Comparison of ENCODE assay signal across 1 cellular context in the genomic region with DNA sequence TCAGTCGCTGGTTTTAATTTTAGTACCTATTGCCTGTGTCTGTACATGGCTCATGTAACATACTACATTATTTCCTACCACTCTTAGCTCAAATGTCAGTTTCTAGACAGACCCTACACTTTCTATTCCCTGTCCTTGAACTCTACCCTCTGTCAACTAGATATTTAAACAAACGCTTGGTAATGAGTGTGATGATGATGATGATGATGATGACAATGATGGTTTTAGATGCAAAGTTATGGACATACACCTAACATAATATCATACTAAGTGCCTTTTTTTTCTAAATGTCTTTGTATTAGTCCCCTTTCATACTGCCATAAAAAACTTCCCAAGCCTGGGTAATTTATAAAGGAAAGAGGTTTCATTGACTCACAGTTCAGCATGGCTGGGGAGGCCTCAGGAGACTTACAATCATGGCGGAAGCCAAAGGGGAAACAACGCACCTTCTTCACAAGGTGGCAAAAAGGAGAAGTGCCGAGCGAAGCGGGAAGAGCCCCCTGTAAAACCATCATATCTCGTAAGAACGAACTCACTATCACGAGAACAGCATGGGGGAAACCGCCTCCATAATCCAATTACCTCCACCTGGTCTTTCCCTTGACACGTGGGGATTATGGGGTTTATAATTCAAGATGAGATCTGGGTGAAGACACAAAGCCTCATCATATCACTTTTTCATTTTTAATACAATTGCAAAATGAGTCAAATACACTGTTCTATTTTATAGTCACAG.
A peak's percentile ranks its signal among the peaks of the same experiment; 100 is the strongest.
TF ChIP-seq lines count a peak whose summit lies in the region.

No MANE protein-coding gene starts in this region.

TF ChIP-seq in HEK293, 187 proteins besides CTCF, POLR2A, EP300 and RAD21 (continued from another document):
- 0 out of 2 replicates have a peak, but pooled peaks have one; percentile 28 for TF ChIP-seq PRDM4 (tag by site-specific recombination; IDR thresholded peaks at IDR 0.05)
- TF ChIP-seq, protein P1, sequence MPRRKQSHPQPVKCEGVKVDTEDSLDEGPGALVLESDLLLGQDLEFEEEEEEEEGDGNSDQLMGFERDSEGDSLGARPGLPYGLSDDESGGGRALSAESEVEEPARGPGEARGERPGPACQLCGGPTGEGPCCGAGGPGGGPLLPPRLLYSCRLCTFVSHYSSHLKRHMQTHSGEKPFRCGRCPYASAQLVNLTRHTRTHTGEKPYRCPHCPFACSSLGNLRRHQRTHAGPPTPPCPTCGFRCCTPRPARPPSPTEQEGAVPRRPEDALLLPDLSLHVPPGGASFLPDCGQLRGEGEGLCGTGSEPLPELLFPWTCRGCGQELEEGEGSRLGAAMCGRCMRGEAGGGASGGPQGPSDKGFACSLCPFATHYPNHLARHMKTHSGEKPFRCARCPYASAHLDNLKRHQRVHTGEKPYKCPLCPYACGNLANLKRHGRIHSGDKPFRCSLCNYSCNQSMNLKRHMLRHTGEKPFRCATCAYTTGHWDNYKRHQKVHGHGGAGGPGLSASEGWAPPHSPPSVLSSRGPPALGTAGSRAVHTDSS (tag by site-specific recombination; IDR thresholded peaks at IDR 0.05) = peak; percentile 61
- TF ChIP-seq ZNF10 (tag by site-specific recombination; IDR thresholded peaks at IDR 0.05) = no peak
